10 cellular contexts compared by ENCODE assay signal in genomic region chr2:36380624-36381481, GRCh38. TPM values are rescaled to one million over a fixed set of nuclear protein-coding genes. Genes with fewer than 3 reads are reported as not detected.
DNase-seq lines count a peak whose midpoint lies in the region; ATAC-seq, FAIRE-seq and TF ChIP-seq lines count a peak whose summit lies in the region.
"Had no signal": no experiment of that assay in that cellular context is flagged by ENCODE, and none has a peak within 500 bp of the region (broad histone marks: within the 10 kb centered on the region; RNA-seq: fewer than 3 reads in every experiment).

No MANE protein-coding gene starts in this region.

- TF ChIP-seq CTCF in AG10803 (conservative IDR thresholded peaks at IDR 0.05; ENCODE audit: low read length) = no peak
- TF ChIP-seq CTCF in H1 (IDR thresholded peaks at IDR 0.05; ENCODE audit: control extremely low read depth in 1 of 3, insufficient read depth in 1 of 3, low read depth in 1 of 3, low read length in 3 of 3) = no peak
- TF ChIP-seq CTCF in smooth muscle cell (IDR thresholded peaks at IDR 0.05; ENCODE audit: borderline replicate concordance, insufficient read depth, poor library complexity, severe bottlenecking) = no peak

- peak overlapping the region; percentile 22 to 36; a peak in 2 of 4 replicates for H3K4me2 ChIP-seq in H1 (ENCODE audit: insufficient read depth in 1 of 2, low read depth in 2 of 2, low read length in 2 of 2)
- H3K4me2 ChIP-seq in mesendoderm (ENCODE audit: low read length) = no peak overlapping the region
- H3K4me2 ChIP-seq in smooth muscle cell = no peak overlapping the region

- peak overlapping the region; percentile 27; the same call in 1 of the 2 replicates for H2BK20ac ChIP-seq in H1 (ENCODE audit: low read length)

- peak; percentile 29 for DNase-seq in AG10803 (ENCODE audit: low read depth)
- DNase-seq in NOMO-1 (lab: John Stamatoyannopoulos, UW; ENCODE audit: unreplicated experiment in 2 of 2) = peak; percentile 78 to 84
- peak in 1 of 2 experiments; percentile 64 for DNase-seq in H1 (ENCODE audit: low read depth in 1 of 2, low spot score in 2 of 2)
- peak; percentile 97 for DNase-seq in mesendoderm
- DNase-seq in central memory CD4-positive, alpha-beta T cell = no peak
- DNase-seq in NK-92 (lab: John Stamatoyannopoulos, UW; ENCODE audit: unreplicated experiment) = no peak
- no peak for DNase-seq in smooth muscle cell (lab: John Stamatoyannopoulos, UW; ENCODE audit: unreplicated experiment)
- DNase-seq: NCI-H1417; stimulated activated naive CD4-positive, alpha-beta T cell had no signal

- H3K79me1 ChIP-seq in H1 (ENCODE audit: low read depth, low read length) (peaks cover 9% of the 10 kb centered on the region), mesendoderm (ENCODE audit: low read length) (peaks cover 21% of the 10 kb centered on the region)

- H3K36me3 ChIP-seq in H1 (ENCODE audit: control insufficient read depth in 2 of 4, insufficient read depth in 4 of 4, low read length in 3 of 4) (no peaks in the 10 kb centered on the region), mesendoderm (ENCODE audit: control insufficient read depth, insufficient read depth, low read length) (no peaks in the 10 kb centered on the region), smooth muscle cell (ENCODE audit: low read depth) (no peaks in the 10 kb centered on the region)

- H4K8ac ChIP-seq in H1 (ENCODE audit: extremely low read depth, insufficient read depth, low read length) (peak overlapping the region; percentile 61; the same call in 1 of the 2 replicates), mesendoderm (ENCODE audit: low read depth, low read length) (no peak overlapping the region)

- POLR2A ChIA-PET in H1 (lab: Charles Lee; ENCODE audit: partially characterized antibody) = interaction anchor here (0.6 to 1.6 kb wide), 4 partner anchors 9 to 259 kb away, joined by 3 to 6 read pairs (median 5); partner anchors contain the start of gene CRIM1

- peaks cover 0 to 96% of the 10 kb centered on the region in 2 experiments; a peak in 3 of 4 replicates for H3K79me2 ChIP-seq in H1 (ENCODE audit: control insufficient read depth in 1 of 2, insufficient read depth in 2 of 2, low read length in 2 of 2)
- peaks cover 68% of the 10 kb centered on the region for H3K79me2 ChIP-seq in mesendoderm (ENCODE audit: control insufficient read depth, insufficient read depth, low read length)
- H3K79me2 ChIP-seq in smooth muscle cell (ENCODE audit: low read depth) = peaks cover 7% of the 10 kb centered on the region

- no peak overlapping the region for H2AFZ ChIP-seq in H1 (ENCODE audit: low read length)
- no peak overlapping the region for H2AFZ ChIP-seq in smooth muscle cell (ENCODE audit: low read depth)

- no peaks in the 10 kb centered on the region for H3F3A ChIP-seq in smooth muscle cell (ENCODE audit: low read depth)

- H3K23ac ChIP-seq in H1 (ENCODE audit: insufficient read length) (no peak overlapping the region), mesendoderm (ENCODE audit: low read length) (no peak overlapping the region)

- 0 out of 2 replicates have a peak, but pooled peaks cover 5% of the 10 kb centered on the region for H3K23me2 ChIP-seq in H1 (ENCODE audit: low read depth, low read length)

- H3K4me3 ChIP-seq in AG10803 (ENCODE audit: low read length) (no peak overlapping the region), H1 (ENCODE audit: extremely low read depth in 1 of 4, insufficient read depth in 2 of 4, low read depth in 3 of 4, low read length in 4 of 4) (no peak overlapping the region), mesendoderm (ENCODE audit: low read length) (no peak overlapping the region), smooth muscle cell (no peak overlapping the region)

- no peaks in the 10 kb centered on the region for H3K27me3 ChIP-seq in H1 (replicated peaks in 1 of 4; ENCODE audit: control insufficient read depth in 3 of 4, extremely low read depth in 1 of 4, insufficient read depth in 3 of 4, low read length in 3 of 4)
- no peaks in the 10 kb centered on the region for H3K27me3 ChIP-seq in mesendoderm (ENCODE audit: insufficient read depth, low read length, poor library complexity)
- H3K27me3 ChIP-seq in smooth muscle cell (ENCODE audit: low read depth) = no peaks in the 10 kb centered on the region

- 68% methylated on average over 12 of the region's 15 CpGs; no CpG with 5 or more reads in 1 of the 2 experiments for WGBS in H1 (ENCODE audit: extremely low coverage in 1 of 2, insufficient coverage in 1 of 2, insufficient read length in 1 of 2, insufficient replicate concordance in 2 of 2, low coverage in 1 of 2, low lambda C conversion rate in 2 of 2, missing lambda C conversion rate in 1 of 2), 2 experiments
- WGBS in mesendoderm (ENCODE audit: extremely low coverage, insufficient coverage, low lambda C conversion rate) = no CpG with 5 or more reads among the region's 15 CpGs
- WGBS in smooth muscle cell (ENCODE audit: low lambda C conversion rate) = 50% methylated on average over 15 of the region's 15 CpGs

- FAIRE-seq in H1 (lab: Jason Lieb, UNC) = no peak

- no peak overlapping the region for H4K91ac ChIP-seq in H1 (replicated peaks; ENCODE audit: insufficient read length, low read length)

- no peaks in the 10 kb centered on the region for H3K9me3 ChIP-seq in H1 (ENCODE audit: insufficient read depth in 2 of 2, low read depth in 1 of 2, low read length in 1 of 2)
- H3K9me3 ChIP-seq in smooth muscle cell (replicated peaks; ENCODE audit: low read depth) = no peaks in the 10 kb centered on the region

- no peak; a peak in 2 of 4 replicates for TF ChIP-seq RAD21 in H1 (IDR thresholded peaks at IDR 0.05 in 1 of 2, conservative IDR thresholded peaks at IDR 0.05 in 1 of 2; ENCODE audit: low read depth in 2 of 2, low read length in 2 of 2)

- TF ChIP-seq POLR2A in H1 (IDR thresholded peaks at IDR 0.05; ENCODE audit: control extremely low read depth in 1 of 2, low read depth in 2 of 2, low read length in 2 of 2) = no peak

- H4K20me1 ChIP-seq in H1 (replicated peaks in 1 of 2; ENCODE audit: control insufficient read depth in 1 of 2, insufficient read depth in 2 of 2, low read length in 2 of 2) (peaks cover 0 to 7% of the 10 kb centered on the region in 2 experiments), smooth muscle cell (ENCODE audit: low read depth) (peaks cover 48% of the 10 kb centered on the region)

- 0 out of 3 replicates have a peak, but pooled peaks of 1 of the 2 experiments have one; percentile 54 for TF ChIP-seq EP300 in H1 (IDR thresholded peaks at IDR 0.05; ENCODE audit: borderline replicate concordance in 1 of 2, low read depth in 2 of 2, low read length in 2 of 2)

- H2BK120ac ChIP-seq in H1 (replicated peaks; ENCODE audit: low read depth, low read length) = no peak overlapping the region
- H2BK120ac ChIP-seq in mesendoderm (ENCODE audit: low read depth, low read length) = no peak overlapping the region

- CTCF ChIA-PET in H1 (lab: Charles Lee; ENCODE audit: partially characterized antibody) = interaction anchor here (1.3 to 1.8 kb wide), 2 partner anchors 9 to 28 kb away, joined by 4 to 6 read pairs; no protein-coding TSS in a partner anchor

- H2BK15ac ChIP-seq in H1 (ENCODE audit: low read length) = no peak overlapping the region; the same call in 1 of the 2 replicates
- no peak overlapping the region for H2BK15ac ChIP-seq in mesendoderm (replicated peaks; ENCODE audit: low read depth)

- ATAC-seq in GM18517 (IDR thresholded peaks at IDR 0.05; ENCODE audit: unreplicated experiment) = no peak

- peak overlapping the region; percentile 26; the same call in 1 of the 2 replicates for H2BK5ac ChIP-seq in H1 (ENCODE audit: low read depth, low read length)
- H2BK5ac ChIP-seq in mesendoderm (ENCODE audit: low read length) = peak overlapping the region; percentile 32

- no peak overlapping the region for H3K56ac ChIP-seq in H1 (replicated peaks; ENCODE audit: insufficient read length, low read depth, low read length)
- peak overlapping the region; percentile 69 for H3K56ac ChIP-seq in mesendoderm (ENCODE audit: low read length)

- H3K14ac ChIP-seq in H1 (ENCODE audit: insufficient read length) = no peak overlapping the region

- H3K4me1 ChIP-seq in H1 (replicated peaks in 1 of 4; ENCODE audit: control insufficient read depth in 3 of 4, insufficient read depth in 4 of 4, low read length in 3 of 4) (peaks cover 8 to 35% (median 31%) of the 10 kb centered on the region in 4 experiments), mesendoderm (ENCODE audit: control insufficient read depth, low read depth, low read length) (peaks cover 36% of the 10 kb centered on the region), smooth muscle cell (ENCODE audit: low read depth) (peaks cover 7% of the 10 kb centered on the region)

- H2BK12ac ChIP-seq in H1 (ENCODE audit: low read depth, low read length) = peak overlapping the region; percentile 51; the same call in 1 of the 2 replicates

- H3K27ac ChIP-seq in H1 (ENCODE audit: low read depth, low read length) (no peak overlapping the region), mesendoderm (ENCODE audit: low read depth, low read length) (peak overlapping the region; percentile 38), smooth muscle cell (ENCODE audit: low read depth) (no peak overlapping the region)

- no peak overlapping the region for H3K9ac ChIP-seq in H1 (replicated peaks in 1 of 4; ENCODE audit: extremely low read depth in 1 of 4, low read depth in 3 of 4, low read length in 3 of 4)
- H3K9ac ChIP-seq in mesendoderm (ENCODE audit: low read length) = peak overlapping the region; percentile 25
- H3K9ac ChIP-seq in smooth muscle cell (ENCODE audit: low read depth) = no peak overlapping the region

- no peak overlapping the region for H4K5ac ChIP-seq in H1 (ENCODE audit: insufficient read length, low read depth, low read length)
- no peak overlapping the region for H4K5ac ChIP-seq in mesendoderm (ENCODE audit: low read length)

- H3K18ac ChIP-seq in H1 (ENCODE audit: extremely low read depth, low read length) = peak overlapping the region; percentile 3; the same call in 1 of the 2 replicates
- H3K18ac ChIP-seq in mesendoderm (ENCODE audit: low read length) = peak overlapping the region; percentile 5

- peak overlapping the region; percentile 25; the same call in 1 of the 2 replicates for H2AK5ac ChIP-seq in H1 (ENCODE audit: low read depth, low read length)
- no peak overlapping the region for H2AK5ac ChIP-seq in mesendoderm (ENCODE audit: low read length)

- H3K4ac ChIP-seq in H1 (replicated peaks; ENCODE audit: insufficient read length, low read depth, low read length) = no peak overlapping the region
- no peak overlapping the region for H3K4ac ChIP-seq in mesendoderm (ENCODE audit: low read depth, low read length)

RNA-seq across cellular contexts. Expression of gene CRIM1, which starts 25.3 kb away (rescaled TPM):
- total RNA-seq in H1 (2021; fragmentation: NEBNext Ultra II Directional; extraction: Animal tissue kit (Norgen Biotek cat#: 25700)) = 27.4 and 28.4 TPM in 2 replicates
- polyA plus RNA-seq in H1 (2011; rRNA removed) = 9.4 and 13.8 TPM in 2 replicates
- 13.0 TPM for polyA plus RNA-seq in H1 (2011; cell fraction: cytosol; rRNA removed)
- 46.3 TPM for polyA plus RNA-seq in H1 (2011; cell fraction: nucleus; rRNA removed)
- 9.4 to 16.8 TPM (median 12.1 TPM) in 4 replicates for polyA plus RNA-seq in H1 (2012, experiment 1 of 2)
- 1.1 TPM for polyA plus RNA-seq in H1 (2012, experiment 2 of 2)
- polyA plus RNA-seq in H1 (2013, experiment 1 of 2) = 18.4 TPM
- polyA plus RNA-seq in H1 (2013, experiment 2 of 2) = 18.2 TPM
- 73.3 and 108 TPM in 2 replicates for polyA minus RNA-seq in H1 (2011; rRNA and poly(A)+ RNA removed)
- 54.9 TPM for polyA minus RNA-seq in H1 (2011; cell fraction: cytosol; rRNA and poly(A)+ RNA removed)
- 133 TPM for polyA minus RNA-seq in H1 (2011; cell fraction: nucleus; rRNA and poly(A)+ RNA removed)
- 14.5 TPM for polyA plus RNA-seq in mesendoderm (2013, experiment 1 of 2)
- 14.5 TPM for polyA plus RNA-seq in mesendoderm (2013, experiment 2 of 2)
- total RNA-seq in smooth muscle cell = 28.0 and 32.8 TPM in 2 replicates
- 10.1 and 15.7 TPM in 2 replicates for polyA plus RNA-seq in smooth muscle cell

Comparison
In these comparisons a context has a peak if more than half of its experiments do, and no peak if none do; other contexts are left out.
1. DNase-seq: peak in AG10803 (single experiment), NOMO-1 (2 of 2) and mesendoderm (single experiment); none in central memory CD4-positive, alpha-beta T cell (single experiment), NK-92 (single experiment) and smooth muscle cell (single experiment).
2. H3K4me2 ChIP-seq: peak in H1 (2 of 2); none in mesendoderm (single experiment) and smooth muscle cell (single experiment).